12 cellular contexts compared by ENCODE assay signal in the genomic region with DNA sequence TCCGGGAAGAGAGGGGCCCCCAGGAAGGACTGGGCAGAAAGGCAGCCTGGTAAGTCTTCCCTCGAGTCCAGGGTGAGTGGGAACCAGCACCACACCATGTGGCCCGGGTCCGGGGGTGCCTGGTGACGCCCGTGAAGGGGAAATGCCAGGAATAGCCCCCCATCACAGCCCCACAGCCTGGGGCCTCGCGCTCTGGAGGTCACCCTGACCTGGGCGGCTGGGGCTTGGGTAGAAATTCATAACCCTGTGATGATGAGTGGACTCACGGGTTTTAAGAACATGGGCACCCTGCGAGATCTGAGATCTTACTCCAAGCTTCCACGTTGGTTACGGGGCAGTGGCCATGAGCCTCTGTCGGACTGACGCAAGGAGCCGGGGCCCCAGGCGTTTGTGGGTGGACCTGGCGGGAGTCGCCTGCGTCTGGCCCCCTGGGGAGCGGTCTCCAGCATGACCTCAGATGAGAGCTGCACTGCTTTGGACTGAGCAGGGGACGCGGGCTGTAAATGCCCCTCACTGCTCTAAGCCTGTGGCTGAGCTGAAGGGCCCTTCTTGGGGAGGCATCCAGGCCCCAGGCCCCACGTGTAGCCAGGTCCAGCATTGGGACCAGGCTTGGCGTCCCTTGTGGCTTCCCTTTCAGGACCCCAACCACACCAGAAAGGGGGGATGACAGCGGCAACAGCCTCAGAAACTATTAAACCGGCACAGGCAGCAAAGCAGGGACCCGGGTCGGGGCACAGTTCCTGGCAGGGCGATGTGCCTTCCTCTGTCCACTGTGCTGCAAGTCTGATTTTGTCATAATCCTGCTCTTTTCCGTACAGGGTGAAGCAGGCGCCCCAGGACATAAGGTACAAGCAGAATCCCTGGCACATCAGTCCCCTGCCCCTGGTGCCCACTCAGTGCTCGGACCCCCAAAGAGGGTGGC.
DNase-seq lines count a peak whose midpoint lies in the region; ATAC-seq lines count a peak whose summit lies in the region.
"Had no signal": no experiment of that assay in that cellular context is flagged by ENCODE, and none has a peak within 500 bp of the region (broad histone marks: within the 10 kb centered on the region; RNA-seq: fewer than 3 reads in every experiment).

No MANE protein-coding gene starts in this region.

- peaks cover 0 to 4% of the 10 kb centered on the region in 2 donors for H3K9me3 Mint-ChIP-seq in activated T-cell treated with anti-CD3 and anti-CD28 coated beads, Interleukin-2, amount 50 U/mL, for 72 hours
- peaks cover 6% of the 10 kb centered on the region for H3K9me3 Mint-ChIP-seq in activated T-cell treated with anti-CD3 and anti-CD28 coated beads, Interleukin-2, amount 50 U/mL, for 24 hours
- no peaks in the 10 kb centered on the region for H3K9me3 Mint-ChIP-seq in immature natural killer cell
- peaks cover 10% of the 10 kb centered on the region for H3K9me3 Mint-ChIP-seq in stimulated activated memory B cell treated with anti-CD40 and anti-IgM and Interleukin-4, amounts not matched to agents 10 μg/mL and 1 μg/mL and 100 μg/mL, for 72 hours

- H3K4me3 Mint-ChIP-seq in activated T-cell treated with anti-CD3 and anti-CD28 coated beads, Interleukin-2, amount 50 U/mL, for 72 hours: peak overlapping the region; percentile 63 to 76
- H3K4me3 Mint-ChIP-seq in activated T-cell treated with anti-CD3 and anti-CD28 coated beads, Interleukin-2, amount 50 U/mL, for 24 hours: no peak overlapping the region
- H3K4me3 Mint-ChIP-seq in T-helper 17 cell: peak overlapping the region; percentile 70
- peak overlapping the region; percentile 71 to 87 (median 85) for H3K4me3 Mint-ChIP-seq in immature natural killer cell
- peak overlapping the region; percentile 69 for H3K4me3 Mint-ChIP-seq in stimulated activated memory B cell treated with anti-CD40 and anti-IgM and Interleukin-4, amounts not matched to agents 10 μg/mL and 1 μg/mL and 100 μg/mL, for 72 hours

- no peaks in the 10 kb centered on the region for H3K27me3 Mint-ChIP-seq in activated T-cell treated with anti-CD3 and anti-CD28 coated beads, Interleukin-2, amount 50 U/mL, for 72 hours (ENCODE audit: low read depth)
- no peaks in the 10 kb centered on the region for H3K27me3 Mint-ChIP-seq in activated T-cell treated with anti-CD3 and anti-CD28 coated beads, Interleukin-2, amount 50 U/mL, for 24 hours
- H3K27me3 Mint-ChIP-seq in T-helper 17 cell: no peaks in the 10 kb centered on the region
- H3K27me3 Mint-ChIP-seq in immature natural killer cell (ENCODE audit: low read depth in 3 of 3): peaks cover 0 to 10% (median 2%) of the 10 kb centered on the region in 3 donors
- H3K27me3 Mint-ChIP-seq in stimulated activated memory B cell treated with anti-CD40 and anti-IgM and Interleukin-4, amounts not matched to agents 10 μg/mL and 1 μg/mL and 100 μg/mL, for 72 hours: no peaks in the 10 kb centered on the region

- no peak for ATAC-seq in activated T-cell treated with anti-CD3 and anti-CD28 coated beads, Interleukin-2, amount 50 U/mL, for 72 hours (replicated peaks in 1 of 2)
- ATAC-seq in T-helper 17 cell (no peak), GM18870 (IDR thresholded peaks at IDR 0.05; ENCODE audit: unreplicated experiment) (no peak)
- no peak for ATAC-seq in stimulated activated memory B cell treated with anti-CD40 and anti-IgM and Interleukin-4, amounts not matched to agents 10 μg/mL and 1 μg/mL and 100 μg/mL, for 72 hours
- ATAC-seq: body of pancreas had no signal

- peak overlapping the region; percentile 45 for H3K27ac Mint-ChIP-seq in activated T-cell treated with anti-CD3 and anti-CD28 coated beads, Interleukin-2, amount 50 U/mL, for 72 hours
- H3K27ac Mint-ChIP-seq in activated T-cell treated with anti-CD3 and anti-CD28 coated beads, Interleukin-2, amount 50 U/mL, for 24 hours: no peak overlapping the region
- peak overlapping the region; percentile 75 for H3K27ac Mint-ChIP-seq in T-helper 17 cell
- peak overlapping the region; percentile 77 to 94 (median 92) for H3K27ac Mint-ChIP-seq in immature natural killer cell
- peak overlapping the region; percentile 91 for H3K27ac Mint-ChIP-seq in stimulated activated memory B cell treated with anti-CD40 and anti-IgM and Interleukin-4, amounts not matched to agents 10 μg/mL and 1 μg/mL and 100 μg/mL, for 72 hours

- H3K4me1 Mint-ChIP-seq in activated T-cell treated with anti-CD3 and anti-CD28 coated beads, Interleukin-2, amount 50 U/mL, for 72 hours (ENCODE audit: low read depth): peaks cover 22% of the 10 kb centered on the region
- peaks cover 17% of the 10 kb centered on the region for H3K4me1 Mint-ChIP-seq in activated T-cell treated with anti-CD3 and anti-CD28 coated beads, Interleukin-2, amount 50 U/mL, for 24 hours (ENCODE audit: low read depth)
- H3K4me1 Mint-ChIP-seq in T-helper 17 cell (peaks cover 24% of the 10 kb centered on the region), immature natural killer cell (peaks cover 38 to 42% of the 10 kb centered on the region in 2 donors)
- H3K4me1 Mint-ChIP-seq in stimulated activated memory B cell treated with anti-CD40 and anti-IgM and Interleukin-4, amounts not matched to agents 10 μg/mL and 1 μg/mL and 100 μg/mL, for 72 hours: peaks cover 42% of the 10 kb centered on the region

- H3K9me3 ChIP-seq in T-helper 17 cell (ENCODE audit: control insufficient read depth, low read length, poor library complexity, severe bottlenecking): no peaks in the 10 kb centered on the region
- H3K9me3 ChIP-seq: body of pancreas, heart right ventricle had no signal

- peaks cover 0 to 4% of the 10 kb centered on the region in 2 donors for H3K36me3 Mint-ChIP-seq in activated T-cell treated with anti-CD3 and anti-CD28 coated beads, Interleukin-2, amount 50 U/mL, for 72 hours (ENCODE audit: insufficient read depth in 2 of 2)
- no peaks in the 10 kb centered on the region for H3K36me3 Mint-ChIP-seq in activated T-cell treated with anti-CD3 and anti-CD28 coated beads, Interleukin-2, amount 50 U/mL, for 24 hours (ENCODE audit: low read depth)
- no peaks in the 10 kb centered on the region for H3K36me3 Mint-ChIP-seq in T-helper 17 cell (ENCODE audit: low read depth)
- H3K36me3 Mint-ChIP-seq in immature natural killer cell: no peaks in the 10 kb centered on the region
- H3K36me3 Mint-ChIP-seq in stimulated activated memory B cell treated with anti-CD40 and anti-IgM and Interleukin-4, amounts not matched to agents 10 μg/mL and 1 μg/mL and 100 μg/mL, for 72 hours: no peaks in the 10 kb centered on the region

- no peak for DNase-seq in activated T-cell treated with anti-CD3 and anti-CD28 coated beads, Interleukin-2, amount 50 U/mL, for 72 hours
- no peak for DNase-seq in activated T-cell treated with anti-CD3 and anti-CD28 coated beads, Interleukin-2, amount 50 U/mL, for 24 hours
- DNase-seq in T-helper 17 cell (no peak), immature natural killer cell (no peak), NCI-H1092 (lab: John Stamatoyannopoulos, UW) (no peak), DMS79 (lab: John Stamatoyannopoulos, UW) (no peak)
- DNase-seq: ACHN, NCI-H1930 had no signal
